7 cellular contexts compared by ENCODE assay signal in the genomic region with DNA sequence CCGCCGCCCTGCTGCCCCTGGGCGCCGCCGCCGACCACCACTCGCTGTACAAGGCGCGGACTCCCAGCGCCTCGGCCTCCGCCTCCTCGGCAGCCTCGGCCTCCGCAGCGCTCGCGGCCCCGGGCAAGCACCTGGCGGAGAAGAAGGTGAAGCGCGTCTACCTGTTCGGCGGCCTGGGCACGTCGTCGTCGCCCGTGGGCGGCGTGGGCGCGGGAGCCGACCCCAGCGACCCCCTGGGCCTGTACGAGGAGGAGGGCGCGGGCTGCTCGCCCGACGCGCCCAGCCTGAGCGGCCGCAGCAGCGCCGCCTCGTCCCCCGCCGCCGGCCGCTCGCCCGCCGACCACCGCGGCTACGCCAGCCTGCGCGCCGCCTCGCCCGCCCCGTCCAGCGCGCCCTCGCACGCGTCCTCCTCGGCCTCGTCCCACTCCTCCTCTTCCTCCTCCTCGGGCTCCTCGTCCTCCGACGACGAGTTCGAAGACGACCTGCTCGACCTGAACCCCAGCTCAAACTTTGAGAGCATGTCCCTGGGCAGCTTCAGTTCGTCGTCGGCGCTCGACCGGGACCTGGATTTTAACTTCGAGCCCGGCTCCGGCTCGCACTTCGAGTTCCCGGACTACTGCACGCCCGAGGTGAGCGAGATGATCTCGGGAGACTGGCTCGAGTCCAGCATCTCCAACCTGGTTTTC. TPM values are rescaled to one million over a fixed set of nuclear protein-coding genes. Genes with fewer than 3 reads are reported as not detected.
DNase-seq lines count a peak whose midpoint lies in the region; ATAC-seq, FAIRE-seq and TF ChIP-seq lines count a peak whose summit lies in the region.

No MANE protein-coding gene starts in this region.

- H3K27me3 ChIP-seq in iPS-20b (ENCODE audit: insufficient read depth, low read length) (no peaks in the 10 kb centered on the region), small intestine (ENCODE audit: control insufficient read depth in 2 of 2, insufficient read depth in 2 of 2, low read length in 2 of 2) (no peaks in the 10 kb centered on the region)

- TF ChIP-seq CTCF in astrocyte of the cerebellum (IDR thresholded peaks at IDR 0.05; ENCODE audit: low read depth, low read length, missing control alignments), result peak; percentile 7

- peak overlapping the region; percentile 83 for H3K27ac ChIP-seq in iPS-20b (ENCODE audit: low read length)
- peak overlapping the region; percentile 84 to 91 for H3K27ac ChIP-seq in small intestine (ENCODE audit: low read depth in 1 of 2, low read length in 1 of 2)

- WGBS in small intestine, 3 donors, result 1% methylated on average over 41 to 95 of the region's 95 CpGs

- peak; percentile 20 for ATAC-seq in GM21619 (IDR thresholded peaks at IDR 0.05; ENCODE audit: unreplicated experiment)

- peak overlapping the region; percentile 87 for H3K4me3 ChIP-seq in astrocyte of the cerebellum (ENCODE audit: low read depth, low read length)
- H3K4me3 ChIP-seq in iPS-20b (ENCODE audit: low read length), result peak overlapping the region; percentile 84
- H3K4me3 ChIP-seq in small intestine (ENCODE audit: low read depth in 1 of 2, low read length in 2 of 2), result peak overlapping the region; percentile 85 to 89

- H3K4me1 ChIP-seq in iPS-20b (ENCODE audit: insufficient read depth, low read length), result peaks cover 19% of the 10 kb centered on the region
- no peaks in the 10 kb centered on the region for H3K4me1 ChIP-seq in small intestine (ENCODE audit: control insufficient read depth in 2 of 2, insufficient read depth in 1 of 2, low read depth in 1 of 2, low read length in 1 of 2)

- in situ Hi-C loops in astrocyte of the cerebellum (cut with HindIII; ENCODE audit: low sequenced_read_pairs), result loop anchor here (10.0 kb wide), 1 partner anchor 1849 kb away; no protein-coding TSS in a partner anchor

- H3K9ac ChIP-seq in iPS-20b (ENCODE audit: low read depth, low read length), result peak overlapping the region; percentile 91

- FAIRE-seq in small intestine (lab: Jason Lieb, UNC), result no peak

- DNase-seq in GM03348 (ENCODE audit: low spot score) (peak; percentile 43), NCI-H1105 (lab: John Stamatoyannopoulos, UW) (peak; percentile 68), astrocyte of the cerebellum (ENCODE audit: low read depth) (no peak), small intestine (peak; percentile 41), GF-D8 (lab: John Stamatoyannopoulos, UW) (no peak)

- H3K9me3 ChIP-seq in iPS-20b (ENCODE audit: insufficient read depth, low read depth, low read length), result no peaks in the 10 kb centered on the region
- no peaks in the 10 kb centered on the region for H3K9me3 ChIP-seq in small intestine (ENCODE audit: control insufficient read depth, low read depth)

- peaks cover 39% of the 10 kb centered on the region for H3K36me3 ChIP-seq in iPS-20b (ENCODE audit: insufficient read depth, low read depth, low read length)
- H3K36me3 ChIP-seq in small intestine (ENCODE audit: control insufficient read depth in 2 of 2, insufficient read depth in 2 of 2, low read length in 2 of 2), result no peaks in the 10 kb centered on the region

RNA-seq across cellular contexts. Expression of a gene that starts 1.9 kb away (rescaled TPM):
- polyA plus RNA-seq in small intestine, result 10 to 100 TPM in 1 of 3 donors, 1 to 10 TPM in 2; 3.8 to 23.4 (median 4.6) TPM

Comparison
In these comparisons a context has a peak if more than half of its experiments do, and no peak if none do; other contexts are left out.
1. DNase-seq: peak in GM03348 (single experiment), NCI-H1105 (single experiment) and small intestine (single experiment); none in astrocyte of the cerebellum (single experiment) and GF-D8 (single experiment).
2. Peak in every context shown above with its lines, with median percentiles within 50 percentile points of each other: H3K4me3 ChIP-seq.